In genomic region chr21:25562660-25563059, GRCh38 we compare ENCODE assay signal across 9 cellular contexts. TPM values are rescaled to one million over a fixed set of nuclear protein-coding genes. Genes with fewer than 3 reads are reported as not detected.
DNase-seq lines count a peak whose midpoint lies in the region; ATAC-seq, FAIRE-seq and TF ChIP-seq lines count a peak whose summit lies in the region.
"Had no signal": no experiment of that assay in that cellular context is flagged by ENCODE, and none has a peak within 500 bp of the region (broad histone marks: within the 10 kb centered on the region; RNA-seq: fewer than 3 reads in every experiment).

No MANE protein-coding gene starts in this region.

- no peak overlapping the region for H2BK5ac ChIP-seq in neuronal stem cell (ENCODE audit: low read length)

- H2AK5ac ChIP-seq in neuronal stem cell (ENCODE audit: low read depth, low read length): no peak overlapping the region

- intact Hi-C loops in Caco-2 (cut with micrococcal nuclease; ENCODE audit: unreplicated experiment): loop anchor here (5.0 kb wide), 1 partner anchor 140 kb away; no protein-coding TSS in a partner anchor

- peaks cover 22% of the 10 kb centered on the region for H4K20me1 ChIP-seq in OCI-LY3 (ENCODE audit: insufficient read depth, low read length)

- H3K18ac ChIP-seq in neuronal stem cell (ENCODE audit: low read length): no peak overlapping the region

- H3K4me3 Mint-ChIP-seq in Caco-2 (ENCODE audit: unreplicated experiment) (peak overlapping the region; percentile 65), osteocyte (ENCODE audit: unreplicated experiment) (peak overlapping the region; percentile 78)
- peak overlapping the region; percentile 98 to 99 for H3K4me3 Mint-ChIP-seq in effector memory CD8-positive, alpha-beta T cell

- no peak overlapping the region for H4K8ac ChIP-seq in neuronal stem cell (ENCODE audit: low read depth, low read length)

- H3K4ac ChIP-seq in neuronal stem cell (ENCODE audit: low read length): no peak overlapping the region

- TF ChIP-seq POLR2A in H54 (IDR thresholded peaks at IDR 0.05; ENCODE audit: low read depth, low read length): no peak

- no peak overlapping the region for H2BK120ac ChIP-seq in neuronal stem cell (ENCODE audit: low read depth, low read length)

- no peaks in the 10 kb centered on the region for H3K4me1 Mint-ChIP-seq in Caco-2 (ENCODE audit: low read depth, unreplicated experiment)
- H3K4me1 Mint-ChIP-seq in effector memory CD8-positive, alpha-beta T cell (ENCODE audit: low read depth in 2 of 2): peaks cover 52 to 66% of the 10 kb centered on the region in 2 donors
- peaks cover 17% of the 10 kb centered on the region for H3K4me1 Mint-ChIP-seq in osteocyte (ENCODE audit: unreplicated experiment)

- no peaks in the 10 kb centered on the region for H3K79me1 ChIP-seq in neuronal stem cell (ENCODE audit: low read depth, low read length)

- CTCF ChIA-PET in Caco-2 (lab: Charles Lee): no interaction called here

- FAIRE-seq in H54 (lab: Jason Lieb, UNC): no peak

- H3K14ac ChIP-seq in neuronal stem cell (ENCODE audit: low read length): no peak overlapping the region

- no peak overlapping the region for H2BK15ac ChIP-seq in neuronal stem cell (ENCODE audit: low read length)

- no peaks in the 10 kb centered on the region for H3K27me3 Mint-ChIP-seq in Caco-2 (ENCODE audit: insufficient read depth, unreplicated experiment)
- no peaks in the 10 kb centered on the region for H3K27me3 Mint-ChIP-seq in effector memory CD8-positive, alpha-beta T cell
- no peaks in the 10 kb centered on the region for H3K27me3 Mint-ChIP-seq in osteocyte (ENCODE audit: unreplicated experiment)

- H3K4me3 ChIP-seq in Caco-2 (ENCODE audit: low read depth, low read length) (peak overlapping the region; percentile 55), OCI-LY3 (ENCODE audit: low read length) (peak overlapping the region; percentile 94), neuronal stem cell (ENCODE audit: low read length in 2 of 2) (no peak overlapping the region)

- no peaks in the 10 kb centered on the region for H3K36me3 ChIP-seq in Caco-2 (ENCODE audit: control insufficient read depth, insufficient read depth, low read length)
- peaks cover 56% of the 10 kb centered on the region for H3K36me3 ChIP-seq in OCI-LY3 (replicated peaks; ENCODE audit: low read depth, low read length)
- H3K36me3 ChIP-seq in neuronal stem cell (replicated peaks in 1 of 2; ENCODE audit: control insufficient read depth in 2 of 2, insufficient read depth in 2 of 2, low read length in 2 of 2): peaks cover 2 to 62% of the 10 kb centered on the region in 2 donors

- H3K27ac ChIP-seq in OCI-LY3 (ENCODE audit: low read length): peak overlapping the region; percentile 98
- no peak overlapping the region for H3K27ac ChIP-seq in neuronal stem cell (replicated peaks; ENCODE audit: low read length)

- ATAC-seq in effector memory CD8-positive, alpha-beta T cell (replicated peaks): no peak

- H2AFZ ChIP-seq in OCI-LY3 (ENCODE audit: low read depth, low read length) (no peak overlapping the region), neuronal stem cell (ENCODE audit: low read length) (no peak overlapping the region)

- H3K4me1 ChIP-seq in Caco-2 (0 out of 2 replicates have a peak, but pooled peaks cover under 1% of the 10 kb centered on the region), OCI-LY3 (ENCODE audit: low read length) (peaks cover 45% of the 10 kb centered on the region), neuronal stem cell (ENCODE audit: control insufficient read depth in 2 of 2, insufficient read depth in 1 of 2, low read depth in 1 of 2, low read length in 2 of 2) (peaks cover 0 to 2% of the 10 kb centered on the region in 2 donors)

- peaks cover 88% of the 10 kb centered on the region for H3K79me2 ChIP-seq in OCI-LY3 (ENCODE audit: low read length)

- H3K9me3 Mint-ChIP-seq in Caco-2 (ENCODE audit: unreplicated experiment) (no peaks in the 10 kb centered on the region), osteocyte (ENCODE audit: unreplicated experiment) (no peaks in the 10 kb centered on the region)
- no peaks in the 10 kb centered on the region for H3K9me3 Mint-ChIP-seq in effector memory CD8-positive, alpha-beta T cell

- DNase-seq in Caco-2: no peak
- no peak for DNase-seq in effector memory CD8-positive, alpha-beta T cell
- no peak for DNase-seq in osteocyte (ENCODE audit: extremely low spot score, unreplicated experiment)
- DNase-seq in SIG-M5 (lab: John Stamatoyannopoulos, UW): no peak
- DNase-seq in neuronal stem cell (ENCODE audit: low spot score): no peak
- no peak for DNase-seq in H54 (ENCODE audit: insufficient read length, low spot score)
- DNase-seq in stimulated activated CD4-positive, alpha-beta T cell treated with anti-CD3 and anti-CD28 coated beads, Interleukin-4, amount 100 ng/mL, for 4 hours: no peak

- no CpG with 5 or more reads among the region's 10 CpGs for WGBS in neuronal stem cell (ENCODE audit: extremely low coverage in 2 of 2, insufficient read length in 2 of 2, insufficient replicate concordance in 1 of 2), 2 donors

- H3K27me3 ChIP-seq in Caco-2 (replicated peaks; ENCODE audit: control insufficient read depth, insufficient read depth, low read length): no peaks in the 10 kb centered on the region
- no peaks in the 10 kb centered on the region for H3K27me3 ChIP-seq in OCI-LY3 (ENCODE audit: low read depth, low read length)
- peaks cover 0 to 12% (median 0%) of the 10 kb centered on the region in 3 experiments for H3K27me3 ChIP-seq in neuronal stem cell (ENCODE audit: control insufficient read depth in 3 of 3, insufficient read depth in 3 of 3, low read depth in 1 of 3, low read length in 3 of 3)

- H4K91ac ChIP-seq in neuronal stem cell (ENCODE audit: low read depth, low read length, poor library complexity): no peak overlapping the region

- H3K36me3 Mint-ChIP-seq in Caco-2 (ENCODE audit: insufficient read depth, unreplicated experiment): no peaks in the 10 kb centered on the region
- peaks cover 25% of the 10 kb centered on the region for H3K36me3 Mint-ChIP-seq in effector memory CD8-positive, alpha-beta T cell (ENCODE audit: insufficient read depth)
- no peaks in the 10 kb centered on the region for H3K36me3 Mint-ChIP-seq in osteocyte (ENCODE audit: unreplicated experiment)

- peak overlapping the region; percentile 94 for H3K4me2 ChIP-seq in OCI-LY3 (ENCODE audit: low read length)
- H3K4me2 ChIP-seq in neuronal stem cell (ENCODE audit: insufficient read depth, low read length, poor library complexity, severe bottlenecking): no peak overlapping the region

- no peak overlapping the region for H3K23ac ChIP-seq in neuronal stem cell (ENCODE audit: low read depth, low read length, poor library complexity)

- peak overlapping the region; percentile 100 for H3K9ac ChIP-seq in OCI-LY3 (ENCODE audit: low read length)
- no peak overlapping the region for H3K9ac ChIP-seq in neuronal stem cell (ENCODE audit: low read depth, low read length, poor library complexity)

- POLR2A ChIA-PET in Caco-2 (lab: Charles Lee): no interaction called here

- H3K9me3 ChIP-seq in Caco-2 (no peaks in the 10 kb centered on the region), OCI-LY3 (ENCODE audit: insufficient read depth, low read length) (no peaks in the 10 kb centered on the region), neuronal stem cell (replicated peaks in 1 of 2; ENCODE audit: control insufficient read depth in 2 of 2, insufficient read depth in 1 of 2, low read depth in 1 of 2, low read length in 2 of 2) (peaks cover 2 to 8% of the 10 kb centered on the region in 2 donors)

- TF ChIP-seq CTCF in Caco-2 (IDR thresholded peaks at IDR 0.05; ENCODE audit: insufficient read depth in 1 of 2, low read depth in 1 of 2, low read length in 1 of 2, severe bottlenecking in 1 of 2, unreplicated experiment in 1 of 2) (no peak), OCI-LY3 (IDR thresholded peaks at IDR 0.05; ENCODE audit: low read depth, low read length) (no peak), osteocyte (IDR thresholded peaks at IDR 0.05) (no peak)

- H3K27ac Mint-ChIP-seq in Caco-2 (ENCODE audit: unreplicated experiment) (no peak overlapping the region), osteocyte (ENCODE audit: unreplicated experiment) (peak overlapping the region; percentile 34)
- peak overlapping the region; percentile 98 to 99 for H3K27ac Mint-ChIP-seq in effector memory CD8-positive, alpha-beta T cell
- H3K27ac Mint-ChIP-seq: brain had no signal

- TSS peak; percentile 58 for BruUV-seq in Caco-2 (replicated peaks; lab: Mats Ljungman, UMichigan)

- H2BK12ac ChIP-seq in neuronal stem cell (ENCODE audit: low read length): no peak overlapping the region

RNA-seq across cellular contexts. Expression of gene MRPL39, which starts 44.6 kb away (rescaled TPM):
- 37.3 and 39.8 TPM in 2 replicates for total RNA-seq in Caco-2 (2022)
- total RNA-seq in osteocyte: 20.0 and 24.3 TPM in 2 replicates
- polyA plus RNA-seq in neuronal stem cell (2013, experiment 1 of 2): 41.9 TPM
- polyA plus RNA-seq in neuronal stem cell (2013, experiment 2 of 2): 42.4 TPM

Comparison
In these comparisons a context has a peak if more than half of its experiments do, and no peak if none do; other contexts are left out.
1. H3K4me3 ChIP-seq: peak in Caco-2 (single experiment) and OCI-LY3 (single experiment); none in neuronal stem cell (0 of 2).
2. Peak in every context shown above with its lines, with median percentiles within 50 percentile points of each other: H3K4me3 Mint-ChIP-seq.